ENCODE assay signal across 8 cellular contexts in genomic region chr1:243254927-243255790, GRCh38. TPM values are rescaled to one million over a fixed set of nuclear protein-coding genes. Genes with fewer than 3 reads are reported as not detected.
DNase-seq lines count a peak whose midpoint lies in the region; ATAC-seq and TF ChIP-seq lines count a peak whose summit lies in the region.

TSS of gene CEP170 (minus strand) at chr1:243255281. CDS start at chr1:243225280, 30,001 bp downstream.

- H3K9me3 ChIP-seq in left ventricle myocardium inferior (replicated peaks), result no peaks in the 10 kb centered on the region
- H3K9me3 ChIP-seq in prostate gland, result no peaks in the 10 kb centered on the region

- DNase-seq in NCI-H1417 treated with DMSO at 0.1 percent for 48 hours (lab: John Stamatoyannopoulos, UW) (peak; percentile 96), T-helper 1 cell (peak; percentile 77 to 91 (median 84)), amniotic epithelial cell (ENCODE audit: low read depth) (peak; percentile 94), left ventricle myocardium inferior (peak; percentile 94), prostate gland (ENCODE audit: low spot score) (peak; percentile 90)

- intact Hi-C loops in left ventricle myocardium inferior (cut with micrococcal nuclease), result no loop called here
- intact Hi-C loops in prostate gland (cut with DNase I), result loop anchor here (10.0 kb wide), 1 partner anchor 1400 kb away; the partner anchor contains the start of gene DESI2

- H3K36me3 ChIP-seq in left ventricle myocardium inferior (no peaks in the 10 kb centered on the region), prostate gland (no peaks in the 10 kb centered on the region), urinary bladder (ENCODE audit: insufficient read depth) (no peaks in the 10 kb centered on the region)

- H3K4me3 ChIP-seq in GM12875 (ENCODE audit: low read depth, low read length) (peak within 1 kb of the TSS; percentile 90), left ventricle myocardium inferior (peak within 1 kb of the TSS; percentile 95), prostate gland (peak within 1 kb of the TSS; percentile 81 to 85), urinary bladder (ENCODE audit: low read depth, low read length) (peak within 1 kb of the TSS; percentile 81)

- peaks cover 76% of the 10 kb centered on the region for H3K4me1 ChIP-seq in left ventricle myocardium inferior
- no peaks in the 10 kb centered on the region for H3K4me1 ChIP-seq in prostate gland (replicated peaks)
- no peaks in the 10 kb centered on the region for H3K4me1 ChIP-seq in urinary bladder (ENCODE audit: insufficient read depth)

- peak within 1 kb of the TSS; percentile 98 for H3K27ac ChIP-seq in left ventricle myocardium inferior (replicated peaks)
- peak within 1 kb of the TSS; percentile 85 to 92 for H3K27ac ChIP-seq in prostate gland
- H3K27ac ChIP-seq in urinary bladder (ENCODE audit: low read depth), result peak within 1 kb of the TSS; percentile 88

- 0% methylated on average over 32 of the region's 74 CpGs for WGBS in prostate gland
- WGBS in urinary bladder, result under 1% methylated on average over 74 of the region's 74 CpGs

- TF ChIP-seq POLR2A in prostate gland (IDR thresholded peaks at IDR 0.05), result peak; percentile 60

- TF ChIP-seq CTCF in GM12875 (IDR thresholded peaks at IDR 0.05; ENCODE audit: borderline replicate concordance, insufficient read depth, low read depth, low read length) (no peak), left ventricle myocardium inferior (IDR thresholded peaks at IDR 0.05; ENCODE audit: borderline replicate concordance) (no peak), prostate gland (IDR thresholded peaks at IDR 0.05) (no peak)

- ATAC-seq in HG02763 (IDR thresholded peaks at IDR 0.05; ENCODE audit: unreplicated experiment), result peak; percentile 46

- H3K27me3 ChIP-seq in left ventricle myocardium inferior (ENCODE audit: low read depth) (no peaks in the 10 kb centered on the region), prostate gland (replicated peaks; ENCODE audit: insufficient read depth) (no peaks in the 10 kb centered on the region)

RNA-seq across cellular contexts. Expression of gene CEP170, which starts in this region (rescaled TPM):
- total RNA-seq in left ventricle myocardium inferior, result 51.3 TPM
- total RNA-seq in prostate gland, result 10 to 100 TPM in 1 of 2 donors, 1 to 10 TPM in 1; 9.7 to 31.4 TPM
- 163 TPM for total RNA-seq in urinary bladder
- 16.2 TPM for polyA plus RNA-seq in urinary bladder

Comparison
In these comparisons a context has a peak if more than half of its experiments do, and no peak if none do; other contexts are left out.
1. Peak in every context shown above with its lines: DNase-seq, ATAC-seq, H3K4me3 ChIP-seq and H3K27ac ChIP-seq.